8 cellular contexts compared by ENCODE assay signal in genomic region chr10:122112625-122113160, GRCh38.
DNase-seq lines count a peak whose midpoint lies in the region; ATAC-seq lines count a peak whose summit lies in the region.

No MANE protein-coding gene starts in this region.

- DNase-seq in SIG-M5 treated with dmso at 0.1 percent for 504 hours (lab: John Stamatoyannopoulos, UW; ENCODE audit: unreplicated experiment) (peak; percentile 8), SIG-M5 (lab: John Stamatoyannopoulos, UW) (no peak), NCI-H82 (lab: John Stamatoyannopoulos, UW) (peak; percentile 74), dedifferentiated amniotic fluid mesenchymal stem cell (ENCODE audit: extremely low spot score) (peak; percentile 93)
- no peak for DNase-seq in effector CD8-positive, alpha-beta T cell (lab: John Stamatoyannopoulos, UW)

- peaks cover 50% of the 10 kb centered on the region for H3K4me1 ChIP-seq in stomach smooth muscle (ENCODE audit: control insufficient read depth, insufficient read depth, low read length)

- H3K4me3 ChIP-seq in stomach smooth muscle (ENCODE audit: low read length in 2 of 2), result peak overlapping the region; percentile 58 to 83

- ATAC-seq in HG03139 (IDR thresholded peaks at IDR 0.05; ENCODE audit: unreplicated experiment), result no peak

- no peaks in the 10 kb centered on the region for H3K9me3 ChIP-seq in stomach smooth muscle (ENCODE audit: control insufficient read depth in 2 of 2, low read length in 2 of 2)

- peak overlapping the region; percentile 73 for H3K27ac ChIP-seq in layer of hippocampus (ENCODE audit: low read depth, low read length)
- H3K27ac ChIP-seq in stomach smooth muscle (ENCODE audit: low read length), result peak overlapping the region; percentile 99

- H3K36me3 ChIP-seq in stomach smooth muscle (ENCODE audit: control insufficient read depth in 2 of 2, insufficient read depth in 2 of 2, low read length in 2 of 2), result peaks cover 5% of the 10 kb centered on the region in 2 donors

- H3K9ac ChIP-seq in stomach smooth muscle (ENCODE audit: low read length in 2 of 2), result peak overlapping the region; percentile 93 to 96

- H3K27me3 ChIP-seq in layer of hippocampus (ENCODE audit: control insufficient read depth, insufficient read depth, low read length), result peaks cover 3% of the 10 kb centered on the region
- H3K27me3 ChIP-seq in stomach smooth muscle (ENCODE audit: control insufficient read depth in 1 of 2, insufficient read depth in 2 of 2, low read length in 2 of 2), result no peaks in the 10 kb centered on the region

Comparison
In these comparisons a context has a peak if more than half of its experiments do, and no peak if none do; other contexts are left out.
1. DNase-seq: peak in SIG-M5 treated with dmso at 0.1 percent for 504 hours (single experiment), NCI-H82 (single experiment) and dedifferentiated amniotic fluid mesenchymal stem cell (single experiment); none in SIG-M5 (single experiment) and effector CD8-positive, alpha-beta T cell (single experiment).